31 cellular contexts compared by ENCODE assay signal in the genomic region with DNA sequence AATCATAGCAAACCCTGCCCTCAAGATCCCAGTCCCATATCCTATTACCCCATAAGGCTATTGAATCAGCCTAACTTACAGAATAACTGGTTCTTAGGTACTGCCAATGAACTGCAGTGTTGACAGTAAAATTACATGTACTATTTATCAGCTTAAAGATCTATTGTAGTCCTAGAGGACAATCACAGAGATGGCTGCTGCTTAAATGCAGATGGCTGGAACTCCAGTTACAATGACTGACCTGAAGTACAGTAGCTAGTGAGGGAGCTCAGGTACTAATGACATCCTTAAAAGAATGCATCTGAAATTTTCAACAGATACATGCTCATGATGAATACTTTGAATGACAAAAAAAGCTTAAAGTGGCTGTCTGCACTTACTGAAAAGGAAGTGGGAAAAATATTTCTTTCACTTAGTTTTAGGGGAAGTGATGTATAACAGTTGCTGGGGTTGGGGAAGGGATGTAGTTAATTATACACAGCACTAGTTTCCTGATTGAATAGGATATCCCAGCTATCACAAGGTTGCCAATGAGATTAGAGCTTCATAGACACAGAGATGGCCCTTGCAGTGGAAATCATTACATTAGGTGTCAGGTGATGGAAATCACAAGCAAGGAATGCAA. TPM values are rescaled to one million over a fixed set of nuclear protein-coding genes. Genes with fewer than 3 reads are reported as not detected.
"Had no signal": no experiment of that assay in that cellular context is flagged by ENCODE, and none has a peak within 500 bp of the region (broad histone marks: within the 10 kb centered on the region; RNA-seq: fewer than 3 reads in every experiment).

No MANE protein-coding gene starts in this region.

- H3K4me3 Mint-ChIP-seq: activated CD4-positive, alpha-beta T cell treated with anti-CD3 and anti-CD28 coated beads, Interleukin-2, amount 10 ng/mL, durations not matched to agents 7 days and 5 days; activated CD8-positive, alpha-beta memory T cell treated with anti-CD3 and anti-CD28 coated beads, Interleukin-2, amount 10 ng/mL, durations not matched to agents 7 days and 5 days; activated CD8-positive, alpha-beta T cell treated with anti-CD3 and anti-CD28 coated beads for 36 hours; activated naive CD4-positive, alpha-beta T cell treated with anti-CD3 and anti-CD28 coated beads, Interleukin-2, amount 10 ng/mL, durations not matched to agents 7 days and 5 days; memory B cell; naive B cell; neural progenitor cell; stimulated activated naive CD8-positive, alpha-beta T cell treated with anti-CD3 and anti-CD28 coated beads, Interleukin-15, Interleukin-2, amounts not matched to agents 100 ng/mL and 50 ng/mL, for 24 hours had no signal

- H3K27ac Mint-ChIP-seq: activated CD4-positive, alpha-beta T cell treated with anti-CD3 and anti-CD28 coated beads, Interleukin-2, amount 10 ng/mL, durations not matched to agents 7 days and 5 days; activated CD8-positive, alpha-beta memory T cell treated with anti-CD3 and anti-CD28 coated beads, Interleukin-2, amount 10 ng/mL, durations not matched to agents 7 days and 5 days; activated CD8-positive, alpha-beta T cell treated with anti-CD3 and anti-CD28 coated beads for 36 hours; activated naive CD4-positive, alpha-beta T cell treated with anti-CD3 and anti-CD28 coated beads, Interleukin-2, amount 10 ng/mL, durations not matched to agents 7 days and 5 days; memory B cell; naive B cell; stimulated activated naive CD8-positive, alpha-beta T cell treated with anti-CD3 and anti-CD28 coated beads, Interleukin-15, Interleukin-2, amounts not matched to agents 100 ng/mL and 50 ng/mL, for 24 hours had no signal

- H3K36me3 Mint-ChIP-seq: activated CD8-positive, alpha-beta memory T cell treated with anti-CD3 and anti-CD28 coated beads, Interleukin-2, amount 10 ng/mL, durations not matched to agents 7 days and 5 days; activated naive CD4-positive, alpha-beta T cell treated with anti-CD3 and anti-CD28 coated beads, Interleukin-2, amount 10 ng/mL, durations not matched to agents 7 days and 5 days; memory B cell; naive B cell; neural progenitor cell had no signal

- DNase-seq: activated CD4-positive, alpha-beta T cell treated with anti-CD3 and anti-CD28 coated beads, Interleukin-2, amount 10 ng/mL, durations not matched to agents 7 days and 5 days; activated CD4-positive, CD25-positive, alpha-beta regulatory T cell treated with anti-CD3 and anti-CD28 coated beads, Interleukin-2, amount 50 U/mL, for 72 hours; activated CD8-positive, alpha-beta memory T cell treated with anti-CD3 and anti-CD28 coated beads, Interleukin-2, amount 10 ng/mL, durations not matched to agents 7 days and 5 days; activated CD8-positive, alpha-beta T cell treated with anti-CD3 and anti-CD28 coated beads for 36 hours; activated effector memory CD4-positive, alpha-beta T cell treated with anti-CD3 and anti-CD28 coated beads, Interleukin-2, amount 50 U/mL, for 16 hours; activated naive CD4-positive, alpha-beta T cell treated with anti-CD3 and anti-CD28 coated beads, Interleukin-2, amount 10 ng/mL, durations not matched to agents 7 days and 5 days; activated T-cell treated with anti-CD3 and anti-CD28 coated beads for 4 hours; amygdala; cortex of kidney; foreskin fibroblast; hippocampal formation; left cardiac atrium; naive B cell; retina; spleen; stimulated activated CD4-positive, alpha-beta T cell treated with anti-CD3 and anti-CD28 coated beads, Interleukin-4, amount 100 ng/mL, for 1 hour; substantia nigra; T-helper 2 cell; thyroid gland; WERI-Rb-1 had no signal

- H3K9me3 Mint-ChIP-seq: activated CD4-positive, alpha-beta T cell treated with anti-CD3 and anti-CD28 coated beads, Interleukin-2, amount 10 ng/mL, durations not matched to agents 7 days and 5 days; activated CD8-positive, alpha-beta T cell treated with anti-CD3 and anti-CD28 coated beads for 36 hours; activated naive CD4-positive, alpha-beta T cell treated with anti-CD3 and anti-CD28 coated beads, Interleukin-2, amount 10 ng/mL, durations not matched to agents 7 days and 5 days; naive B cell; stimulated activated naive CD8-positive, alpha-beta T cell treated with anti-CD3 and anti-CD28 coated beads, Interleukin-15, Interleukin-2, amounts not matched to agents 100 ng/mL and 50 ng/mL, for 24 hours had no signal

- H3K27me3 Mint-ChIP-seq: activated CD4-positive, alpha-beta T cell treated with anti-CD3 and anti-CD28 coated beads, Interleukin-2, amount 10 ng/mL, durations not matched to agents 7 days and 5 days; activated CD8-positive, alpha-beta memory T cell treated with anti-CD3 and anti-CD28 coated beads, Interleukin-2, amount 10 ng/mL, durations not matched to agents 7 days and 5 days; activated CD8-positive, alpha-beta T cell treated with anti-CD3 and anti-CD28 coated beads for 36 hours; activated naive CD4-positive, alpha-beta T cell treated with anti-CD3 and anti-CD28 coated beads, Interleukin-2, amount 10 ng/mL, durations not matched to agents 7 days and 5 days; memory B cell; stimulated activated naive CD8-positive, alpha-beta T cell treated with anti-CD3 and anti-CD28 coated beads, Interleukin-15, Interleukin-2, amounts not matched to agents 100 ng/mL and 50 ng/mL, for 24 hours had no signal

- H3K4me1 Mint-ChIP-seq: activated CD4-positive, alpha-beta T cell treated with anti-CD3 and anti-CD28 coated beads, Interleukin-2, amount 10 ng/mL, durations not matched to agents 7 days and 5 days; activated CD8-positive, alpha-beta memory T cell treated with anti-CD3 and anti-CD28 coated beads, Interleukin-2, amount 10 ng/mL, durations not matched to agents 7 days and 5 days; activated naive CD4-positive, alpha-beta T cell treated with anti-CD3 and anti-CD28 coated beads, Interleukin-2, amount 10 ng/mL, durations not matched to agents 7 days and 5 days; memory B cell; naive B cell had no signal

- ATAC-seq: activated CD8-positive, alpha-beta memory T cell treated with anti-CD3 and anti-CD28 coated beads, Interleukin-2, amount 10 ng/mL, durations not matched to agents 7 days and 5 days; activated CD8-positive, alpha-beta T cell treated with anti-CD3 and anti-CD28 coated beads for 36 hours; left cardiac atrium had no signal

RNA-seq across cellular contexts. Expression of a gene that starts 42.0 kb away (rescaled TPM):
- total RNA-seq: activated CD4-positive, alpha-beta T cell treated with anti-CD3 and anti-CD28 coated beads, Interleukin-2, amount 10 ng/mL, durations not matched to agents 7 days and 5 days; activated CD8-positive, alpha-beta memory T cell treated with anti-CD3 and anti-CD28 coated beads, Interleukin-2, amount 10 ng/mL, durations not matched to agents 7 days and 5 days; activated CD8-positive, alpha-beta T cell treated with anti-CD3 and anti-CD28 coated beads for 36 hours; cerebellum; fibroblast of lung; glomerular endothelial cell; left cardiac atrium; lower leg skin; mucosa of gallbladder; osteoblast; posterior vena cava; spleen; thyroid gland; ureter had no signal
